1 cellular context compared by ENCODE assay signal in the genomic region with DNA sequence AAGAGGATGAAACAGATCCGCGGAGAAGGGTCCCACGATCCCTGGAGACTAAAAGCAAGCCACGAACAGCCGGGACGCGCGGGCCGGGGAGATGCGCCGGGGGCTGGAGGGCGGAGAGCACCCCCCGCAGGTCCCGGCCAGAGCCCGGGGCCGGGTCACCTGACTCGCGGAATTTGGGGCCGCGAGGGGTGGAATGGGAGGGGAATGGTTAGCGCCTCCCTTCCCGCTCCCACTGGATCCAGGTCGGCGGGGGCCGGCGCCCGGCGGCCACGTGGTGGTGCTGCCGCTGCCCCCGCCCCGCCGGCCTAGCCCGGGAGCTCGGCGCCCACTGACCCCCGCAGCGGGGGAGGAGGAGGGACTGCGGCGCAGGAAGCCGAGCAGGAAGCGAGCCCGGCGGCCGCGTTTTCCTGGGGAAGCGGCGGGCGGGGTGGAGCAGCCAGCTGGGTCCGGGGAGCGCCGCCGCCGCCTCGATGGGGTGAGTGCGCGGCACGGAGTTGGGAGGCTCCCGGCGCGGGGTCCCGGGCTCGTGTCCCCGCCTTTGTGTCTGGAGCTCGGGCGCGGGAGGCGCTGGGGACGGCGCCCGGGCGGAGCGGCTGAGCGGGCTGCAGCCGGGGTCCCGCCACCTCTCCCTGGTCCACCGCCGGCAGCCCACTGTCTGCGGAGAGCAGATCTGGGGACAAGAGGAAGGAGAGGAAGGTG.
A peak's percentile ranks its signal among the peaks of the same experiment; 100 is the strongest.
TF ChIP-seq lines count a peak whose summit lies in the region.

TSS of gene RAI14 (plus strand) at position 328 of the 699 bp plus-strand sequence. CDS start 30,592 bp downstream, outside the sequence.

TF ChIP-seq in endothelial cell of umbilical vein, 7 proteins besides CTCF, POLR2A, EP300 and RAD21 (continued from another document):
- TF ChIP-seq, protein P1, sequence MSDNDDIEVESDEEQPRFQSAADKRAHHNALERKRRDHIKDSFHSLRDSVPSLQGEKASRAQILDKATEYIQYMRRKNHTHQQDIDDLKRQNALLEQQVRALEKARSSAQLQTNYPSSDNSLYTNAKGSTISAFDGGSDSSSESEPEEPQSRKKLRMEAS (IDR thresholded peaks at IDR 0.05; ENCODE audit: insufficient read depth, insufficient read length): peak; percentile 70
- TF ChIP-seq EZH2 (IDR thresholded peaks at IDR 0.05; ENCODE audit: borderline replicate concordance, low read depth, low read length, severe bottlenecking) (no peak), MYC (IDR thresholded peaks at IDR 0.05; ENCODE audit: low read depth, low read length) (peak; percentile 36), POLR2AphosphoS5 (IDR thresholded peaks at IDR 0.05; ENCODE audit: insufficient read depth, low read depth, low read length) (peak; percentile 99)
